ENCODE assay signal across 30 cellular contexts in genomic region chr6:25560851-25561250, GRCh38.
"Had no signal": no experiment of that assay in that cellular context is flagged by ENCODE, and none has a peak within 500 bp of the region (broad histone marks: within the 10 kb centered on the region; RNA-seq: fewer than 3 reads in every experiment).

No MANE protein-coding gene starts in this region.

- H3K27me3 ChIP-seq: adrenal gland, body of pancreas, brain microvascular endothelial cell, breast epithelium had no signal

- H3K9me3 ChIP-seq: adrenal gland, body of pancreas, breast epithelium had no signal

- H3K27ac ChIP-seq: adrenal gland, body of pancreas, brain microvascular endothelial cell, breast epithelium, WERI-Rb-1 had no signal

- H3K36me3 ChIP-seq: adrenal gland, brain microvascular endothelial cell, breast epithelium, WERI-Rb-1 had no signal

- DNase-seq: activated CD4-positive, alpha-beta memory T cell treated with anti-CD3 and anti-CD28 coated beads, Interleukin-2, amount 10 ng/mL, durations not matched to agents 7 days and 5 days; activated CD4-positive, alpha-beta T cell treated with anti-CD3 and anti-CD28 coated beads for 1 hour; activated CD4-positive, alpha-beta T cell treated with anti-CD3 and anti-CD28 coated beads for 36 hours; activated CD4-positive, alpha-beta T cell treated with anti-CD3 and anti-CD28 coated beads for 48 hours; activated CD4-positive, alpha-beta T cell treated with anti-CD3 and anti-CD28 coated beads, Interleukin-2, amount 10 ng/mL, durations not matched to agents 7 days and 5 days; activated CD4-positive, alpha-beta T cell treated with anti-CD3 and anti-CD28 coated beads, Interleukin-2, amount 50 U/mL, for 48 hours; activated CD4-positive, CD25-positive, alpha-beta regulatory T cell; activated CD8-positive, alpha-beta memory T cell treated with anti-CD3 and anti-CD28 coated beads for 24 hours; activated CD8-positive, alpha-beta memory T cell treated with anti-CD3 and anti-CD28 coated beads, Interleukin-2, amount 10 ng/mL, durations not matched to agents 7 days and 5 days; activated CD8-positive, alpha-beta memory T cell treated with anti-CD3 and anti-CD28 coated beads, Interleukin-2, amount 50 U/mL, for 48 hours; activated CD8-positive, alpha-beta T cell treated with anti-CD3 and anti-CD28 coated beads, Interleukin-2, amount 10 ng/mL, durations not matched to agents 7 days and 5 days; activated effector memory CD4-positive, alpha-beta T cell treated with Interleukin-2 at 50 U/mL for 16 hours; activated gamma-delta T cell treated with Interleukin-2 at 50 U/mL for 16 hours; activated naive CD4-positive, alpha-beta T cell; activated naive CD4-positive, alpha-beta T cell treated with anti-CD3 and anti-CD28 coated beads for 36 hours; activated naive CD4-positive, alpha-beta T cell treated with anti-CD3 and anti-CD28 coated beads, Interleukin-2, amount 50 U/mL, for 16 hours; activated naive CD8-positive, alpha-beta T cell treated with anti-CD3 and anti-CD28 coated beads for 36 hours; activated T-cell treated with anti-CD3 and anti-CD28 coated beads, Interleukin-2, amount 50 U/mL, for 24 hours; activated T-cell treated with anti-CD3 and anti-CD28 coated beads, Interleukin-2, amount 50 U/mL, for 48 hours; adrenal gland; amniotic stem cell; aorta; body of pancreas; brain microvascular endothelial cell; central memory CD4-positive, alpha-beta T cell; T-helper 1 cell; T-helper 2 cell; T-helper 9 cell; WERI-Rb-1 had no signal

- H3K4me3 ChIP-seq: adrenal gland, body of pancreas, breast epithelium had no signal

- H3K4me1 ChIP-seq: adrenal gland, body of pancreas, breast epithelium had no signal
